ENCODE assay signal across 1 cellular context in genomic region chr1:202280595-202280994, GRCh38.
TF ChIP-seq lines count a peak whose summit lies in the region.

No MANE protein-coding gene starts in this region.

TF ChIP-seq in GM23338, 12 proteins besides CTCF, POLR2A, EP300 and RAD21:
- TF ChIP-seq ZNF331 (CRISPR knock-in tag; IDR thresholded peaks at IDR 0.05; ENCODE audit: low read depth) (no peak), JUNB (IDR thresholded peaks at IDR 0.05; ENCODE audit: unreplicated experiment) (no peak), ZNF114 (CRISPR knock-in tag; IDR thresholded peaks at IDR 0.05) (no peak), EZH2phosphoT487 (IDR thresholded peaks at IDR 0.05; ENCODE audit: unreplicated experiment) (no peak), CREB1 (CRISPR knock-in tag; IDR thresholded peaks at IDR 0.05; ENCODE audit: low read depth) (no peak), REST (IDR thresholded peaks at IDR 0.05; ENCODE audit: unreplicated experiment) (no peak), POLR2AphosphoS5 (IDR thresholded peaks at IDR 0.05; ENCODE audit: low read depth) (no peak), EZH2 (IDR thresholded peaks at IDR 0.05; ENCODE audit: low read depth, unreplicated experiment) (no peak), ZNF462 (CRISPR knock-in tag; IDR thresholded peaks at IDR 0.05) (no peak), STAT1 (IDR thresholded peaks at IDR 0.05; ENCODE audit: unreplicated experiment) (no peak)
TF ChIP-seq in GM23338: peak in this region for 0.
